In genomic region chr3:52983336-52983807, GRCh38 we compare ENCODE assay signal across 8 cellular contexts.
DNase-seq lines count a peak whose midpoint lies in the region; ATAC-seq and TF ChIP-seq lines count a peak whose summit lies in the region.

No MANE protein-coding gene starts in this region.

- no peak overlapping the region for H3K4me3 ChIP-seq in Jurkat, Clone E6-1 (ENCODE audit: low read length)

- in situ Hi-C loops in G401 (cut with HindIII; ENCODE audit: low sequenced_read_pairs), result no loop called here

- no peak for TF ChIP-seq CTCF in CD14-positive monocyte (IDR thresholded peaks at IDR 0.05)

- no peak for DNase-seq in CD14-positive monocyte (ENCODE audit: low spot score)
- DNase-seq in Jurkat, Clone E6-1 (ENCODE audit: low read depth, low spot score), result peak; percentile 94
- peak in 2 of 3 experiments; percentile 28 to 31 for DNase-seq in activated CD8-positive, alpha-beta memory T cell treated with anti-CD3 and anti-CD28 coated beads for 48 hours (ENCODE audit: low read depth in 2 of 3, low spot score in 2 of 3)
- DNase-seq in pons (ENCODE audit: low spot score), result peak; percentile 56
- DNase-seq in G401 (ENCODE audit: low spot score), result no peak
- DNase-seq in DMS153 treated with DMSO at 0.1 percent for 48 hours (lab: John Stamatoyannopoulos, UW; ENCODE audit: unreplicated experiment), result no peak
- no peak for DNase-seq in NCI-H69 (lab: John Stamatoyannopoulos, UW)

- H3K27me3 Mint-ChIP-seq in CD14-positive monocyte (ENCODE audit: low read depth in 3 of 3), result peaks cover 0 to 2% (median 1%) of the 10 kb centered on the region in 3 donors

- H3K9me3 Mint-ChIP-seq in CD14-positive monocyte, result peaks cover 2 to 14% (median 9%) of the 10 kb centered on the region in 7 donors

- intact Hi-C loops in CD14-positive monocyte (cut with micrococcal nuclease), result no loop called here

- peaks cover 20% of the 10 kb centered on the region for H3K4me1 Mint-ChIP-seq in CD14-positive monocyte

- peak; percentile 90 for ATAC-seq in GM21390 (IDR thresholded peaks at IDR 0.05; ENCODE audit: unreplicated experiment)

- peak overlapping the region; percentile 51 to 70 for H3K4me3 Mint-ChIP-seq in CD14-positive monocyte

- H3K27ac Mint-ChIP-seq in CD14-positive monocyte, result peak overlapping the region; percentile 52 to 91 (median 83)

- H3K36me3 Mint-ChIP-seq in CD14-positive monocyte, result peaks cover 0 to 3% of the 10 kb centered on the region in 2 donors

Comparison
In these comparisons a context has a peak if more than half of its experiments do, and no peak if none do; other contexts are left out.
1. DNase-seq: peak in Jurkat, Clone E6-1 (single experiment), activated CD8-positive, alpha-beta memory T cell treated with anti-CD3 and anti-CD28 coated beads for 48 hours (2 of 3) and pons (single experiment); none in CD14-positive monocyte (single experiment), G401 (single experiment), DMS153 treated with DMSO at 0.1 percent for 48 hours (single experiment) and NCI-H69 (single experiment).